Comparison of ENCODE assay signal across 1 cellular context in the genomic region with DNA sequence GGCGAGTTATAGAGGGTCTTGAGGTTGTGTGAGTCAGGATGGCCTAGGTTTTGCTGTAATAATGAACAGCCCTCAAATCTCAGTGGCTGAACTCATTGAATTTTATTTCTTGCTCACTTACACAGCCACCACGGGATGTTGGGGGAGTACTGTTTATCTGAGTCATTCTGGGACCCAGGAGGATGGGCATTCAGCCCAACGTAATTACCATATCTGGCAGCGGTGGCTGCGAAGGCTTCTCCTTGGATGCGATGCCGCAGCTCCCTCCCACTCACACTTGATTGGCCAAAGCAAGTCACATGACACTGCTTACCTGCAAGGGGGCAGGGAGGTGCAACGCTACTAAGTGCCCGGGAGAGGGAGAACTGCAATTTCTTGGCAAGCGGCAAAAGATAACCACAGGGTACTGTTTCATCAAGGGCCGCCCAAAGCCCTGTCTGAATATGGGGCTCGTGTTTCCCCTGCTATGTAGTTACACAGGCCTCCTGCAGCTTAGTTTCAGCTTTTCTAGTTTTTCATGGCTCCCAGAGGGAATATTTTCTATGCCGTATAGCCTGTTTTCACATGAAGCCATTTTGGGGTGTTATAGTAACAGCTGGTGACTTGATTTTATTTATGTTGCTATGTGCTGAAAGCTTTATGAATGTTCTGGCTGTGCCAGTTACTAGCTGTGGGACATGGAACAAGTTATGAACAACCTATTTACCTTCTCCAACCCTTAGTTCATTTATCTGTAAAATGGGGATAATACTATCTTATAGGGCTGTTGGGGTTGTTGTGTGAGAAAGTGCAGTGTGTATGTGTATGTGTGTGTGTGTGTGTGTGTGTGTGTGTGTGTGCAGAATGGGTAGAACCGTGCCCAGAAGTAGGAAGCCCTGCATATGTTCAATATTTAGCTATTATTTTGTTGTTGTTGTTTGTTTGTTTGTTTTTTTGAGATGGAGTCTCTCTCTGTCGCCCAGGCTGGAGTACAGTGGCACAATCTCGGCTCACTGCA.
A peak's percentile ranks its signal among the peaks of the same experiment; 100 is the strongest.
TF ChIP-seq lines count a peak whose summit lies in the region.

No MANE protein-coding gene starts in this region.

TF ChIP-seq in H1, 55 proteins besides CTCF, POLR2A, EP300 and RAD21:
- TF ChIP-seq JUND (IDR thresholded peaks at IDR 0.05; ENCODE audit: low read length) (peak; percentile 49; the same call in 1 of the 2 replicates), HDAC2 (IDR thresholded peaks at IDR 0.05; ENCODE audit: borderline replicate concordance in 1 of 2, low read depth in 2 of 2, low read length in 2 of 2) (no peak), SIRT6 (IDR thresholded peaks at IDR 0.05; ENCODE audit: low read length) (no peak), SRF (IDR thresholded peaks at IDR 0.05; ENCODE audit: low read depth, low read length) (peak; percentile 84), NRF1 (IDR thresholded peaks at IDR 0.05; ENCODE audit: low read depth, low read length) (no peak), EGR1 (IDR thresholded peaks at IDR 0.05; ENCODE audit: borderline replicate concordance, low read depth, low read length) (peak; percentile 41; the same call in 1 of the 2 replicates), TAF1 (IDR thresholded peaks at IDR 0.05; ENCODE audit: low read depth, low read length) (peak; percentile 49; the same call in 1 of the 2 replicates), GTF2F1 (IDR thresholded peaks at IDR 0.05; ENCODE audit: borderline replicate concordance, low read depth, low read length) (0 out of 2 replicates have a peak, but pooled peaks have one; percentile 44), ASH2L (IDR thresholded peaks at IDR 0.05; ENCODE audit: low read length) (peak; percentile 45), SP2 (IDR thresholded peaks at IDR 0.05; ENCODE audit: low read length) (no peak), SIX5 (IDR thresholded peaks at IDR 0.05; ENCODE audit: low read depth, low read length) (no peak), RXRA (IDR thresholded peaks at IDR 0.05; ENCODE audit: insufficient read depth, low read depth, low read length) (no peak), POLR2AphosphoS5 (IDR thresholded peaks at IDR 0.05; ENCODE audit: low read depth, low read length) (no peak), CBX8 (IDR thresholded peaks at IDR 0.05; ENCODE audit: borderline replicate concordance, low read depth, low read length) (no peak), MAFK (IDR thresholded peaks at IDR 0.05; ENCODE audit: low read depth, low read length) (peak; percentile 41; the same call in 1 of the 2 replicates), SP1 (IDR thresholded peaks at IDR 0.05; ENCODE audit: low read depth, low read length) (peak; percentile 94), CHD7 (IDR thresholded peaks at IDR 0.05; ENCODE audit: insufficient replicate concordance, low read length) (no peak), TEAD4 (IDR thresholded peaks at IDR 0.05; ENCODE audit: low read depth, low read length) (no peak), KDM1A (IDR thresholded peaks at IDR 0.05; ENCODE audit: borderline replicate concordance, low read length) (peak; percentile 47; the same call in 1 of the 2 replicates), ATF3 (IDR thresholded peaks at IDR 0.05; ENCODE audit: insufficient read depth, low read depth, low read length) (peak; percentile 70; the same call in 1 of the 2 replicates), CBX5 (IDR thresholded peaks at IDR 0.05; ENCODE audit: low read depth, low read length) (no peak), CHD2 (IDR thresholded peaks at IDR 0.05; ENCODE audit: low read length) (peak; percentile 88), SUZ12 (IDR thresholded peaks at IDR 0.05; ENCODE audit: low read length) (no peak), E2F6 (IDR thresholded peaks at IDR 0.05) (peak; percentile 78), CHD1 (IDR thresholded peaks at IDR 0.05; ENCODE audit: low read depth, low read length) (no peak), POU5F1 (IDR thresholded peaks at IDR 0.05; ENCODE audit: low read depth, low read length) (no peak), GABPA (IDR thresholded peaks at IDR 0.05; ENCODE audit: borderline replicate concordance, insufficient read depth, low read length) (no peak), FOSL1 (IDR thresholded peaks at IDR 0.05; ENCODE audit: insufficient read depth, low read depth, low read length) (no peak), KDM5A (IDR thresholded peaks at IDR 0.05; ENCODE audit: low read length) (no peak), ZNF274 (IDR thresholded peaks at IDR 0.05; ENCODE audit: borderline replicate concordance, extremely low read depth, low read length) (no peak), RNF2 (IDR thresholded peaks at IDR 0.05; ENCODE audit: borderline replicate concordance, low read depth, low read length, missing control alignments, poor library complexity, severe bottlenecking) (no peak), CEBPB (IDR thresholded peaks at IDR 0.05; ENCODE audit: low read depth, low read length) (0 out of 2 replicates have a peak, but pooled peaks have one; percentile 5), SAP30 (IDR thresholded peaks at IDR 0.05; ENCODE audit: insufficient read depth, insufficient replicate concordance, low read length) (no peak), TBP (IDR thresholded peaks at IDR 0.05; ENCODE audit: low read depth, low read length) (peak; percentile 31; the same call in 1 of the 2 replicates), TCF12 (IDR thresholded peaks at IDR 0.05; ENCODE audit: low read depth, low read length) (no peak), BACH1 (IDR thresholded peaks at IDR 0.05; ENCODE audit: low read length) (no peak), MAX (IDR thresholded peaks at IDR 0.05) (peak; percentile 40; the same call in 1 of the 2 replicates)
- TF ChIP-seq, protein P1, sequence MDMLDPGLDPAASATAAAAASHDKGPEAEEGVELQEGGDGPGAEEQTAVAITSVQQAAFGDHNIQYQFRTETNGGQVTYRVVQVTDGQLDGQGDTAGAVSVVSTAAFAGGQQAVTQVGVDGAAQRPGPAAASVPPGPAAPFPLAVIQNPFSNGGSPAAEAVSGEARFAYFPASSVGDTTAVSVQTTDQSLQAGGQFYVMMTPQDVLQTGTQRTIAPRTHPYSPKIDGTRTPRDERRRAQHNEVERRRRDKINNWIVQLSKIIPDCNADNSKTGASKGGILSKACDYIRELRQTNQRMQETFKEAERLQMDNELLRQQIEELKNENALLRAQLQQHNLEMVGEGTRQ (IDR thresholded peaks at IDR 0.05; ENCODE audit: low read length): peak; percentile 95
